9 cellular contexts compared by ENCODE assay signal in the genomic region with DNA sequence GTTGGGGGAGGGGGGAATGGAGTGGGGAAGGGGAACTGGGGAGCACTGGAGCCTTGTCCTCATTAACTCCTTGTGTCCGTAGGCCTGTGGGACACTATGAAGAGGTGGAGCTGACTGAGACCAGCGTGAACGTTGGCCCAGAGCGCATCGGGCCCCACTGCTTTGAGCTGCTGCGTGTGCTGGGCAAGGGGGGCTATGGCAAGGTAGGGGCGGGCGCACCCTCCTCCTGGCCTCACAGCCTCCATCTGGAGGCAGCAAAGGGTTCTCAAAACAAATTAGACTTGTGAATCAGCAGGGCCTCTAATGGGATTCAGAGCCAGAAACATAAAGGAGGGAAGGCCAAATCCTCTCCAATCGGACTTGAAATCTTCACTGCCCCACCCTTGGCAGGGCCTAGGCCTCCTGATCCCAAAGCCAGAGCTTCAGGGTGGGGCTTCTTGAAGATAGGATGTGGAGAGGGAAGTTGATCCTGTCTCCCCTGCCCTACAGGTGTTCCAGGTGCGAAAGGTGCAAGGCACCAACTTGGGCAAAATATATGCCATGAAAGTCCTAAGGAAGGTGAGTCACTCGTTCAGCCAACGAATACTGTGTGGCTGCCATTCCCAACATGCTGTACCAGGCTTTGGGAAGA. TPM values are rescaled to one million over a fixed set of nuclear protein-coding genes. Genes with fewer than 3 reads are reported as not detected.
A peak's percentile ranks its signal among the peaks of the same experiment; 100 is the strongest.
DNase-seq lines count a peak whose midpoint lies in the region; ATAC-seq, FAIRE-seq and TF ChIP-seq lines count a peak whose summit lies in the region.
"Had no signal": no experiment of that assay in that cellular context is flagged by ENCODE, and none has a peak within 500 bp of the region (broad histone marks: within the 10 kb centered on the region; RNA-seq: fewer than 3 reads in every experiment).

No MANE protein-coding gene starts in this region.

- peaks cover 27% of the 10 kb centered on the region for H3K79me2 ChIP-seq in keratinocyte (ENCODE audit: control insufficient read depth, insufficient read depth, low read length)

- dilution Hi-C loops in keratinocyte (cut with MboI; ENCODE audit: extremely low pct_ligation_motif_present, low sequenced_read_pairs): no loop called here

- peak overlapping the region; percentile 77 to 98 (median 97) for H3K4me3 ChIP-seq in keratinocyte (ENCODE audit: control insufficient read depth in 2 of 3, extremely low read depth in 1 of 3, insufficient read depth in 2 of 3, low read depth in 1 of 3, low read length in 3 of 3)
- H3K4me3 ChIP-seq in stomach smooth muscle (ENCODE audit: low read length in 2 of 2): peak overlapping the region; percentile 96 to 98

- H3K9ac ChIP-seq in keratinocyte (ENCODE audit: control insufficient read depth, extremely low read depth, insufficient read depth, low read length): peak overlapping the region; percentile 97
- H3K9ac ChIP-seq in stomach smooth muscle (ENCODE audit: low read length in 2 of 2): peak overlapping the region; percentile 98

- TF ChIP-seq CTCF in keratinocyte (optimal IDR thresholded peaks at IDR 0.05 in 1 of 3, IDR thresholded peaks at IDR 0.05 in 1 of 3, conservative IDR thresholded peaks at IDR 0.05 in 1 of 3; ENCODE audit: extremely low read depth in 1 of 3, insufficient read depth in 2 of 3, low read length in 3 of 3): no peak

- H3K36me3 ChIP-seq in keratinocyte (ENCODE audit: control insufficient read depth in 2 of 2, extremely low read depth in 1 of 2, insufficient read depth in 2 of 2, low read length in 2 of 2) (peaks cover 23 to 36% of the 10 kb centered on the region in 2 experiments), stomach smooth muscle (ENCODE audit: control insufficient read depth in 2 of 2, insufficient read depth in 2 of 2, low read length in 2 of 2) (peaks cover 17 to 30% of the 10 kb centered on the region in 2 donors)

- H3K27ac ChIP-seq in keratinocyte (ENCODE audit: control insufficient read depth, insufficient read depth, low read length) (peak overlapping the region; percentile 90), stomach smooth muscle (ENCODE audit: low read length) (peak overlapping the region; percentile 88)

- no peak for ATAC-seq in activated naive CD8-positive, alpha-beta T cell treated with anti-CD3 and anti-CD28 coated beads, Interleukin-2, amount 10 ng/mL, durations not matched to agents 7 days and 5 days (ENCODE audit: low read depth)
- ATAC-seq in HG03342 (IDR thresholded peaks at IDR 0.05; ENCODE audit: unreplicated experiment) (no peak), HG02884 (IDR thresholded peaks at IDR 0.05; ENCODE audit: unreplicated experiment) (no peak)

- no peaks in the 10 kb centered on the region for H3K9me1 ChIP-seq in keratinocyte (ENCODE audit: control insufficient read depth, extremely low read depth, insufficient read depth, low read length)

- no peaks in the 10 kb centered on the region for H3K9me3 Mint-ChIP-seq in activated naive CD8-positive, alpha-beta T cell treated with anti-CD3 and anti-CD28 coated beads, Interleukin-2, amount 10 ng/mL, durations not matched to agents 7 days and 5 days

- H3K4me1 Mint-ChIP-seq in activated naive CD8-positive, alpha-beta T cell treated with anti-CD3 and anti-CD28 coated beads, Interleukin-2, amount 10 ng/mL, durations not matched to agents 7 days and 5 days: peaks cover 37% of the 10 kb centered on the region

- no peaks in the 10 kb centered on the region for H3K27me3 ChIP-seq in keratinocyte (ENCODE audit: control insufficient read depth, extremely low read depth, insufficient read depth, low read length)
- H3K27me3 ChIP-seq in stomach smooth muscle (ENCODE audit: control insufficient read depth in 1 of 2, insufficient read depth in 2 of 2, low read length in 2 of 2): no peaks in the 10 kb centered on the region

- H4K20me1 ChIP-seq in keratinocyte (ENCODE audit: control insufficient read depth, extremely low read depth, insufficient read depth, low read length): no peaks in the 10 kb centered on the region

- peaks cover 13% of the 10 kb centered on the region for H3K36me3 Mint-ChIP-seq in activated naive CD8-positive, alpha-beta T cell treated with anti-CD3 and anti-CD28 coated beads, Interleukin-2, amount 10 ng/mL, durations not matched to agents 7 days and 5 days

- peak overlapping the region; percentile 93 for H3K27ac Mint-ChIP-seq in activated naive CD8-positive, alpha-beta T cell treated with anti-CD3 and anti-CD28 coated beads, Interleukin-2, amount 10 ng/mL, durations not matched to agents 7 days and 5 days

- FAIRE-seq in keratinocyte (lab: Jason Lieb, UNC): peak; percentile 74
- FAIRE-seq: A204.1 had no signal

- H3K4me3 Mint-ChIP-seq in activated naive CD8-positive, alpha-beta T cell treated with anti-CD3 and anti-CD28 coated beads, Interleukin-2, amount 10 ng/mL, durations not matched to agents 7 days and 5 days: peak overlapping the region; percentile 97

- H3K27me3 Mint-ChIP-seq in activated naive CD8-positive, alpha-beta T cell treated with anti-CD3 and anti-CD28 coated beads, Interleukin-2, amount 10 ng/mL, durations not matched to agents 7 days and 5 days: no peaks in the 10 kb centered on the region

- peak overlapping the region; percentile 90 for H2AFZ ChIP-seq in keratinocyte (ENCODE audit: control insufficient read depth, low read length)

- H3K4me1 ChIP-seq in keratinocyte (ENCODE audit: control insufficient read depth, extremely low read depth, insufficient read depth, low read length): peaks cover 18% of the 10 kb centered on the region
- H3K4me1 ChIP-seq in stomach smooth muscle (ENCODE audit: control insufficient read depth, insufficient read depth, low read length): peaks cover 26% of the 10 kb centered on the region

- peak overlapping the region; percentile 87 for H3K4me2 ChIP-seq in keratinocyte (ENCODE audit: control insufficient read depth, extremely low read depth, insufficient read depth, low read depth, low read length)

- DNase-seq in NCI-H82 (lab: John Stamatoyannopoulos, UW): peak; percentile 49
- DNase-seq in NCI-H82 treated with DMSO at 0.1 percent for 48 hours (lab: John Stamatoyannopoulos, UW; ENCODE audit: unreplicated experiment): no peak
- DNase-seq in activated naive CD8-positive, alpha-beta T cell treated with anti-CD3 and anti-CD28 coated beads, Interleukin-2, amount 10 ng/mL, durations not matched to agents 7 days and 5 days: no peak
- DNase-seq in keratinocyte (ENCODE audit: low read depth, low spot score): peak; percentile 59
- DNase-seq in HT-29 (ENCODE audit: low spot score): no peak

- POLR2A ChIA-PET in activated naive CD8-positive, alpha-beta T cell treated with anti-CD3 and anti-CD28 coated beads, Interleukin-2, amount 10 ng/mL, durations not matched to agents 7 days and 5 days (lab: Charles Lee): interaction anchor here (0.7 to 16.3 kb wide), 11 partner anchors 9 to 584 kb away, joined by 3 to 491 read pairs (median 4); a partner anchor contains a TSS

- no peaks in the 10 kb centered on the region for H3K9me3 ChIP-seq in keratinocyte (ENCODE audit: control insufficient read depth, low read depth, low read length)
- no peaks in the 10 kb centered on the region for H3K9me3 ChIP-seq in stomach smooth muscle (ENCODE audit: control insufficient read depth in 2 of 2, low read length in 2 of 2)

RNA-seq across cellular contexts. Expression of a gene that starts 0.9 kb away (rescaled TPM):
- 10 to 100 TPM; 69.0 to 71.4 TPM for total RNA-seq in activated naive CD8-positive, alpha-beta T cell treated with anti-CD3 and anti-CD28 coated beads, Interleukin-2, amount 10 ng/mL, durations not matched to agents 7 days and 5 days
- 59.5 to 83.0 TPM (median 61.4 TPM) in 3 replicates for polyA plus RNA-seq in keratinocyte
- 31.4 TPM for polyA plus RNA-seq in keratinocyte (2011; ENCODE audit: low read depth)
- 59.2 and 96.9 TPM in 2 replicates for polyA plus RNA-seq in keratinocyte (2011; cell fraction: cytosol; rRNA removed)
- polyA plus RNA-seq in keratinocyte (2011; cell fraction: nucleus; rRNA removed): 58.7 and 66.4 TPM in 2 replicates
- 62.6 and 62.9 TPM in 2 replicates for polyA plus RNA-seq in keratinocyte (2012; ENCODE audit: low replicate concordance)
- polyA minus RNA-seq in keratinocyte: 74.5 to 116 TPM (median 91.3 TPM) in 3 replicates
- 93.2 TPM for polyA minus RNA-seq in keratinocyte (2011; cell fraction: cytosol; rRNA and poly(A)+ RNA removed)
- polyA minus RNA-seq in keratinocyte (2011; cell fraction: nucleus; rRNA and poly(A)+ RNA removed): 25.1 and 36.3 TPM in 2 replicates
- 125 and 137 TPM in 2 replicates for total RNA-seq in HT-29 (2014; rRNA removed; shearing (Covaris generic))

RNA-seq across cellular contexts. Expression of a gene that starts 8.3 kb away (rescaled TPM):
- total RNA-seq in activated naive CD8-positive, alpha-beta T cell treated with anti-CD3 and anti-CD28 coated beads, Interleukin-2, amount 10 ng/mL, durations not matched to agents 7 days and 5 days: 100 to 1,000 TPM; 351 to 371 TPM
- 0.10 TPM in 1 of 3 replicates, not detected in the others for polyA plus RNA-seq in keratinocyte
- polyA plus RNA-seq in keratinocyte (2011; ENCODE audit: low read depth): 0.46 TPM
- not detected in 2 replicates for polyA plus RNA-seq in keratinocyte (2011; cell fraction: cytosol; rRNA removed)
- polyA plus RNA-seq in keratinocyte (2011; cell fraction: nucleus; rRNA removed): 0.25 and 0.27 TPM in 2 replicates
- polyA plus RNA-seq in keratinocyte (2012; ENCODE audit: low replicate concordance): 0.34 TPM in 1 of 2 replicates, not detected in the other
- polyA minus RNA-seq in keratinocyte: not detected in 3 replicates
- not detected for polyA minus RNA-seq in keratinocyte (2011; cell fraction: cytosol; rRNA and poly(A)+ RNA removed)
- polyA minus RNA-seq in keratinocyte (2011; cell fraction: nucleus; rRNA and poly(A)+ RNA removed): not detected in 2 replicates
- total RNA-seq in HT-29 (2014; rRNA removed; shearing (Covaris generic)): 1.9 and 4.0 TPM in 2 replicates

RNA-seq across cellular contexts. Expression of a gene that starts 13.7 kb away (rescaled TPM):
- 1 to 10 TPM; 5.5 to 5.6 TPM for total RNA-seq in activated naive CD8-positive, alpha-beta T cell treated with anti-CD3 and anti-CD28 coated beads, Interleukin-2, amount 10 ng/mL, durations not matched to agents 7 days and 5 days
- not detected in 3 replicates for polyA plus RNA-seq in keratinocyte
- not detected for polyA plus RNA-seq in keratinocyte (2011; ENCODE audit: low read depth)
- polyA plus RNA-seq in keratinocyte (2011; cell fraction: cytosol; rRNA removed): 0.01 TPM in 1 of 2 replicates, not detected in the other
- 0.06 and 0.07 TPM in 2 replicates for polyA plus RNA-seq in keratinocyte (2011; cell fraction: nucleus; rRNA removed)
- 0.04 TPM in 1 of 2 replicates, not detected in the other for polyA plus RNA-seq in keratinocyte (2012; ENCODE audit: low replicate concordance)
- polyA minus RNA-seq in keratinocyte: not detected in 3 replicates
- not detected for polyA minus RNA-seq in keratinocyte (2011; cell fraction: cytosol; rRNA and poly(A)+ RNA removed)
- polyA minus RNA-seq in keratinocyte (2011; cell fraction: nucleus; rRNA and poly(A)+ RNA removed): not detected in 2 replicates
- total RNA-seq in HT-29 (2014; rRNA removed; shearing (Covaris generic)): 0.70 and 0.76 TPM in 2 replicates

RNA-seq across cellular contexts. Expression of a gene that starts 14.1 kb away (rescaled TPM):
- 100 to 1,000 TPM; 168 to 195 TPM for total RNA-seq in activated naive CD8-positive, alpha-beta T cell treated with anti-CD3 and anti-CD28 coated beads, Interleukin-2, amount 10 ng/mL, durations not matched to agents 7 days and 5 days
- 49.2 to 91.4 TPM (median 58.5 TPM) in 3 replicates for polyA plus RNA-seq in keratinocyte
- polyA plus RNA-seq in keratinocyte (2011; ENCODE audit: low read depth): 26.4 TPM
- polyA plus RNA-seq in keratinocyte (2011; cell fraction: cytosol; rRNA removed): 30.5 and 97.4 TPM in 2 replicates
- 61.6 and 70.1 TPM in 2 replicates for polyA plus RNA-seq in keratinocyte (2011; cell fraction: nucleus; rRNA removed)
- polyA plus RNA-seq in keratinocyte (2012; ENCODE audit: low replicate concordance): 46.1 and 68.2 TPM in 2 replicates
- 53.2 to 94.1 TPM (median 66.5 TPM) in 3 replicates for polyA minus RNA-seq in keratinocyte
- 147 TPM for polyA minus RNA-seq in keratinocyte (2011; cell fraction: cytosol; rRNA and poly(A)+ RNA removed)
- 34.1 and 41.6 TPM in 2 replicates for polyA minus RNA-seq in keratinocyte (2011; cell fraction: nucleus; rRNA and poly(A)+ RNA removed)
- 357 and 366 TPM in 2 replicates for total RNA-seq in HT-29 (2014; rRNA removed; shearing (Covaris generic))

RNA-seq across cellular contexts. Expression of a gene that starts 23.4 kb away (rescaled TPM):
- total RNA-seq in activated naive CD8-positive, alpha-beta T cell treated with anti-CD3 and anti-CD28 coated beads, Interleukin-2, amount 10 ng/mL, durations not matched to agents 7 days and 5 days: not detected
- polyA plus RNA-seq in keratinocyte: not detected in 3 replicates
- not detected for polyA plus RNA-seq in keratinocyte (2011; ENCODE audit: low read depth)
- polyA plus RNA-seq in keratinocyte (2011; cell fraction: cytosol; rRNA removed): not detected in 2 replicates
- not detected in 2 replicates for polyA plus RNA-seq in keratinocyte (2011; cell fraction: nucleus; rRNA removed)
- polyA plus RNA-seq in keratinocyte (2012; ENCODE audit: low replicate concordance): not detected in 2 replicates
- not detected in 3 replicates for polyA minus RNA-seq in keratinocyte
- polyA minus RNA-seq in keratinocyte (2011; cell fraction: cytosol; rRNA and poly(A)+ RNA removed): not detected
- polyA minus RNA-seq in keratinocyte (2011; cell fraction: nucleus; rRNA and poly(A)+ RNA removed): not detected in 2 replicates
- total RNA-seq in HT-29 (2014; rRNA removed; shearing (Covaris generic)): 0.34 TPM in 1 of 2 replicates, not detected in the other

Comparison
In these comparisons a context has a peak if more than half of its experiments do, and no peak if none do; other contexts are left out.
1. DNase-seq: peak in NCI-H82 (single experiment) and keratinocyte (single experiment); none in NCI-H82 treated with DMSO at 0.1 percent for 48 hours (single experiment), activated naive CD8-positive, alpha-beta T cell treated with anti-CD3 and anti-CD28 coated beads, Interleukin-2, amount 10 ng/mL, durations not matched to agents 7 days and 5 days (single experiment) and HT-29 (single experiment).
2. RNA of a gene that starts 8.3 kb away (total RNA-seq): 351 to 371 TPM in activated naive CD8-positive, alpha-beta T cell treated with anti-CD3 and anti-CD28 coated beads, Interleukin-2, amount 10 ng/mL, durations not matched to agents 7 days and 5 days; 1.9 to 4.0 TPM in HT-29; every median in the first group is over 10 times any median in the second.